Comparison of ENCODE assay signal across 2 cellular contexts in genomic region chr2:204542967-204543608, GRCh38.
A peak's percentile ranks its signal among the peaks of the same experiment; 100 is the strongest.
TF ChIP-seq lines count a peak whose summit lies in the region.

No MANE protein-coding gene starts in this region.

TF ChIP-seq in IMR-90, 13 proteins besides CTCF, POLR2A, EP300 and RAD21:
- TF ChIP-seq CEBPB (IDR thresholded peaks at IDR 0.05; ENCODE audit: low read depth, low read length) (peak; percentile 63), BHLHE40 (IDR thresholded peaks at IDR 0.05; ENCODE audit: low read depth, low read length) (no peak)
TF ChIP-seq in IMR-90: peak in this region for 1.

TF ChIP-seq in HepG2, 621 proteins besides CTCF, POLR2A, EP300 and RAD21:
- TF ChIP-seq PPARG (CRISPR knock-in tag; conservative IDR thresholded peaks at IDR 0.05) (no peak), CEBPB (IDR thresholded peaks at IDR 0.05; ENCODE audit: borderline replicate concordance, low read depth, low read length) (peak; percentile 59), CEBPG (CRISPR knock-in tag; IDR thresholded peaks at IDR 0.05) (peak; percentile 18; the same call in 1 of the 2 replicates)
